In genomic region chr21:34989337-34990151, GRCh38 we compare ENCODE assay signal across 12 cellular contexts. TPM values are rescaled to one million over a fixed set of nuclear protein-coding genes. Genes with fewer than 3 reads are reported as not detected.
DNase-seq lines count a peak whose midpoint lies in the region; ATAC-seq and TF ChIP-seq lines count a peak whose summit lies in the region.
"Had no signal": no experiment of that assay in that cellular context is flagged by ENCODE, and none has a peak within 500 bp of the region (broad histone marks: within the 10 kb centered on the region; RNA-seq: fewer than 3 reads in every experiment).

No MANE protein-coding gene starts in this region.

- H3K27me3 Mint-ChIP-seq in activated CD4-positive, alpha-beta T cell treated with anti-CD3 and anti-CD28 coated beads, Interleukin-2, amount 10 ng/mL, durations not matched to agents 7 days and 5 days = no peaks in the 10 kb centered on the region

- intact Hi-C loops in cardiac septum (cut with DNase I) = loop anchor here (10.0 kb wide), 1 partner anchor 215 kb away; no protein-coding TSS in a partner anchor

- CTCF ChIA-PET in activated CD4-positive, alpha-beta T cell treated with anti-CD3 and anti-CD28 coated beads, Interleukin-2, amount 10 ng/mL, durations not matched to agents 7 days and 5 days (lab: Charles Lee) = interaction anchor here (0.6 to 2.4 kb wide), 13 partner anchors 9 to 519 kb away, joined by 3 to 13 read pairs (median 4); no protein-coding TSS in a partner anchor

- H3K27ac Mint-ChIP-seq in activated CD4-positive, alpha-beta T cell treated with anti-CD3 and anti-CD28 coated beads, Interleukin-2, amount 10 ng/mL, durations not matched to agents 7 days and 5 days = peak overlapping the region; percentile 7

- TF ChIP-seq CTCF in fibroblast of mammary gland (conservative IDR thresholded peaks at IDR 0.05; ENCODE audit: control insufficient read depth, insufficient read depth, low read depth, low read length) = no peak

- ATAC-seq in left lobe of liver = no peak
- ATAC-seq: pancreas had no signal

- POLR2A ChIA-PET in activated CD4-positive, alpha-beta T cell treated with anti-CD3 and anti-CD28 coated beads, Interleukin-2, amount 10 ng/mL, durations not matched to agents 7 days and 5 days (lab: Charles Lee) = interaction anchor here (0.6 to 0.8 kb wide), 3 partner anchors 14 to 58 kb away, joined by 3 read pairs; no protein-coding TSS in a partner anchor

- no peak overlapping the region for H3K4me3 Mint-ChIP-seq in activated CD4-positive, alpha-beta T cell treated with anti-CD3 and anti-CD28 coated beads, Interleukin-2, amount 10 ng/mL, durations not matched to agents 7 days and 5 days

- no peaks in the 10 kb centered on the region for H3K9me3 Mint-ChIP-seq in activated CD4-positive, alpha-beta T cell treated with anti-CD3 and anti-CD28 coated beads, Interleukin-2, amount 10 ng/mL, durations not matched to agents 7 days and 5 days

- DNase-seq in activated T-cell treated with anti-CD3 and anti-CD28 coated beads for 48 hours (ENCODE audit: low read depth) = peak; percentile 48
- DNase-seq in activated T-cell treated with anti-CD3 and anti-CD28 coated beads, Interleukin-2, amount 50 U/mL, for 1 hour = no peak
- peak; percentile 22 for DNase-seq in activated CD4-positive, alpha-beta T cell treated with anti-CD3 and anti-CD28 coated beads, Interleukin-2, amount 10 ng/mL, durations not matched to agents 7 days and 5 days
- peak; percentile 31 for DNase-seq in fibroblast of mammary gland (ENCODE audit: low read depth)
- peak; percentile 65 for DNase-seq in stromal cell of bone marrow (ENCODE audit: low read depth)
- DNase-seq in HT-29 (ENCODE audit: low spot score) = no peak
- no peak for DNase-seq in left lobe of liver (ENCODE audit: low spot score)
- DNase-seq in cardiac septum (ENCODE audit: low spot score) = no peak
- DNase-seq: kidney, NCI-H2081 treated with DMSO at 0.1 percent for 48 hours, pancreas, Right ventricle myocardium superior had no signal

- H3K4me1 Mint-ChIP-seq in activated CD4-positive, alpha-beta T cell treated with anti-CD3 and anti-CD28 coated beads, Interleukin-2, amount 10 ng/mL, durations not matched to agents 7 days and 5 days = peaks cover 70% of the 10 kb centered on the region

- no peak overlapping the region for H3K4me3 ChIP-seq in fibroblast of mammary gland (ENCODE audit: control insufficient read depth, low read depth, low read length)
- H3K4me3 ChIP-seq: pancreas had no signal

- peaks cover 14% of the 10 kb centered on the region for H3K36me3 Mint-ChIP-seq in activated CD4-positive, alpha-beta T cell treated with anti-CD3 and anti-CD28 coated beads, Interleukin-2, amount 10 ng/mL, durations not matched to agents 7 days and 5 days (ENCODE audit: low read depth)

RNA-seq across cellular contexts. Expression of gene RUNX1, which starts 59.6 kb away (rescaled TPM):
- total RNA-seq in activated CD4-positive, alpha-beta T cell treated with anti-CD3 and anti-CD28 coated beads, Interleukin-2, amount 10 ng/mL, durations not matched to agents 7 days and 5 days = 10 to 100 TPM; 52.0 to 54.0 TPM
- total RNA-seq in HT-29 (2014; rRNA removed; shearing (Covaris generic)) = 17.6 and 26.7 TPM in 2 replicates
- total RNA-seq in left lobe of liver = 4.3 TPM
- 21.6 TPM for total RNA-seq in cardiac septum

Comparison
In these comparisons a context has a peak if more than half of its experiments do, and no peak if none do; other contexts are left out.
1. DNase-seq: peak in activated T-cell treated with anti-CD3 and anti-CD28 coated beads for 48 hours (single experiment), activated CD4-positive, alpha-beta T cell treated with anti-CD3 and anti-CD28 coated beads, Interleukin-2, amount 10 ng/mL, durations not matched to agents 7 days and 5 days (single experiment), fibroblast of mammary gland (single experiment) and stromal cell of bone marrow (single experiment); none in activated T-cell treated with anti-CD3 and anti-CD28 coated beads, Interleukin-2, amount 50 U/mL, for 1 hour (single experiment), HT-29 (single experiment), left lobe of liver (single experiment) and cardiac septum (single experiment).